8 cellular contexts compared by ENCODE assay signal in genomic region chr20:46709459-46710148, GRCh38. TPM values are rescaled to one million over a fixed set of nuclear protein-coding genes. Genes with fewer than 3 reads are reported as not detected.
DNase-seq lines count a peak whose midpoint lies in the region; ATAC-seq and TF ChIP-seq lines count a peak whose summit lies in the region.

Gene SLC2A10, plus strand, starts transcription at chr20:46709649. Its CDS starts 88 bp downstream, at chr20:46709737.

- in situ Hi-C loops in HAP-1 (cut with MboI; ENCODE audit: low sequenced_read_pairs), result no loop called here

- peaks cover 17% of the 10 kb centered on the region for H3K4me1 ChIP-seq in ovary (ENCODE audit: insufficient read depth)
- no peaks in the 10 kb centered on the region; the same call in 1 of the 2 replicates for H3K4me1 ChIP-seq in HAP-1

- ATAC-seq in Right ventricle myocardium superior (ENCODE audit: poor library complexity), result peak; percentile 94
- ATAC-seq in GM21390 (IDR thresholded peaks at IDR 0.05; ENCODE audit: unreplicated experiment), result no peak

- TF ChIP-seq EP300 in ovary (IDR thresholded peaks at IDR 0.05), result no peak

- 1% methylated on average over 36 to 66 of the region's 66 CpGs for WGBS in ovary, 3 donors

- peak; percentile 68 for DNase-seq in DMS 273 (lab: John Stamatoyannopoulos, UW; ENCODE audit: unreplicated experiment)
- no peak for DNase-seq in DMS 273 treated with DMSO at 0.1 percent for 48 hours (lab: John Stamatoyannopoulos, UW)
- peak; percentile 81 for DNase-seq in Right ventricle myocardium superior
- DNase-seq in ovary, result peak; percentile 60 to 76 (median 70)
- DNase-seq in GM10248 (ENCODE audit: extremely low spot score), result no peak
- DNase-seq in HAP-1 (ENCODE audit: low spot score in 2 of 2), result no peak

- POLR2A ChIA-PET in GM10248 (lab: Yijun Ruan, JAX), result no interaction called here

- intact Hi-C loops in Right ventricle myocardium superior (cut with DNase I) (no loop called here), ovary (cut with DNase I) (no loop called here)

- no peak for TF ChIP-seq POLR2A in ovary (IDR thresholded peaks at IDR 0.05)

- CTCF ChIA-PET in GM10248 (lab: Yijun Ruan, JAX), result interaction anchor here (0.9 kb wide), 1 partner anchor 15 kb away, joined by 3 read pairs; no protein-coding TSS in a partner anchor

- H3K4me3 ChIP-seq in WI38 (ENCODE audit: low read depth, low read length), result peak within 1 kb of the TSS; percentile 78
- peak within 1 kb of the TSS; percentile 45 for H3K4me3 ChIP-seq in ovary
- no peak within 1 kb of the TSS for H3K4me3 ChIP-seq in HAP-1

- no peaks in the 10 kb centered on the region for H3K9me3 ChIP-seq in ovary
- H3K9me3 ChIP-seq in HAP-1, result no peaks in the 10 kb centered on the region

- H3K36me3 ChIP-seq in ovary (no peaks in the 10 kb centered on the region), HAP-1 (replicated peaks) (no peaks in the 10 kb centered on the region)

- TF ChIP-seq CTCF in WI38 (IDR thresholded peaks at IDR 0.05; ENCODE audit: low read depth, low read length) (no peak), ovary (IDR thresholded peaks at IDR 0.05) (no peak), GM10248 (IDR thresholded peaks at IDR 0.05; ENCODE audit: control extremely low read depth, extremely low read depth, low read depth, missing control alignments) (no peak)

- H3K27me3 ChIP-seq in ovary (no peaks in the 10 kb centered on the region), HAP-1 (ENCODE audit: low read depth) (no peaks in the 10 kb centered on the region)

- peak within 1 kb of the TSS; percentile 53 to 69 for H3K27ac ChIP-seq in ovary

RNA-seq across cellular contexts. Expression of gene SLC2A10, which starts in this region (rescaled TPM):
- total RNA-seq in Right ventricle myocardium superior, result 2.6 TPM
- total RNA-seq in ovary, result 10 to 100 TPM in 5 of 7 donors, 1 to 10 TPM in 2; 7.3 to 27.7 (median 15.1) TPM
- polyA plus RNA-seq in ovary, result 10 to 100 TPM; 11.0 to 18.4 TPM

Comparison
In these comparisons a context has a peak if more than half of its experiments do, and no peak if none do; other contexts are left out.
1. DNase-seq: peak in DMS 273 (single experiment), Right ventricle myocardium superior (single experiment) and ovary (5 of 5); none in DMS 273 treated with DMSO at 0.1 percent for 48 hours (single experiment), GM10248 (single experiment) and HAP-1 (0 of 2).